In genomic region chr1:32808580-32808979, GRCh38 we compare ENCODE assay signal across 18 cellular contexts. TPM values are rescaled to one million over a fixed set of nuclear protein-coding genes. Genes with fewer than 3 reads are reported as not detected.
DNase-seq lines count a peak whose midpoint lies in the region; ATAC-seq, FAIRE-seq and TF ChIP-seq lines count a peak whose summit lies in the region.
"Had no signal": no experiment of that assay in that cellular context is flagged by ENCODE, and none has a peak within 500 bp of the region (broad histone marks: within the 10 kb centered on the region; RNA-seq: fewer than 3 reads in every experiment).

No MANE protein-coding gene starts in this region.

- H3K4me1 ChIP-seq in GM12878 (ENCODE audit: control insufficient read depth, insufficient read depth, low read length), result peaks cover 6% of the 10 kb centered on the region; the same call in 1 of the 2 replicates

- H3K36me3 ChIP-seq in GM12878 (ENCODE audit: control insufficient read depth in 2 of 2, insufficient read depth in 2 of 2, low read length in 1 of 2), result peaks cover 15 to 28% of the 10 kb centered on the region in 2 experiments

- no peak overlapping the region for H2AFZ ChIP-seq in GM12878 (ENCODE audit: control insufficient read depth, low read depth, low read length)

- no peaks in the 10 kb centered on the region for H3K27me3 ChIP-seq in GM12878 (replicated peaks in 1 of 2; ENCODE audit: control insufficient read depth in 2 of 2, insufficient read depth in 2 of 2, low read length in 1 of 2)
- H3K27me3 ChIP-seq: BLaER1 treated with 17β-estradiol and CSF1 and Interleukin-3, amounts not matched to agents 10 nM and 100 nM had no signal

- POLR2A ChIA-PET in GM12878 (lab: Charles Lee), result no interaction called here

- H4K20me1 ChIP-seq in GM12878 (ENCODE audit: control insufficient read depth, insufficient read depth), result peaks cover 4% of the 10 kb centered on the region

- no peak for TF ChIP-seq RAD21 in GM12878 (IDR thresholded peaks at IDR 0.05; ENCODE audit: insufficient read depth, low read depth, low read length)

- no peak overlapping the region for H3K4me3 Mint-ChIP-seq in activated CD4-positive, alpha-beta T cell treated with anti-CD3 and anti-CD28 coated beads, Interleukin-2, amount 10 ng/mL, durations not matched to agents 24 days and 14 days
- H3K4me3 Mint-ChIP-seq in immature natural killer cell, result no peak overlapping the region
- H3K4me3 Mint-ChIP-seq in stimulated activated effector memory CD8-positive, alpha-beta T cell treated with anti-CD3 and anti-CD28 coated beads, Interleukin-12 subunit alpha, Interleukin-12 subunit beta, amount 100 ng/mL, for 72 hours, result no peak overlapping the region
- H3K4me3 Mint-ChIP-seq: B cell; CD8-positive, alpha-beta T cell; H9; IgD-negative memory B cell had no signal

- no peak for FAIRE-seq in GM12878 (lab: Jason Lieb, UNC)
- FAIRE-seq: G401.6, H1, HepG2 had no signal

- H3K79me2 ChIP-seq in GM12878 (ENCODE audit: control insufficient read depth, insufficient read depth, low read length), result peaks cover 34% of the 10 kb centered on the region

- H3K27ac ChIP-seq in GM12878 (ENCODE audit: control insufficient read depth, insufficient read depth), result no peak overlapping the region
- H3K27ac ChIP-seq: BLaER1 treated with 17β-estradiol and CSF1 and Interleukin-3, amounts not matched to agents 10 nM and 100 nM had no signal

- intact Hi-C loops in activated CD4-positive, alpha-beta T cell treated with anti-CD3 and anti-CD28 coated beads, Interleukin-2, amount 10 ng/mL, durations not matched to agents 24 days and 14 days (cut with micrococcal nuclease), result no loop called here
- intact Hi-C loops in GM12878 (cut with micrococcal nuclease; ENCODE audit: unreplicated experiment), result no loop called here

- H3K4me1 Mint-ChIP-seq in activated CD4-positive, alpha-beta T cell treated with anti-CD3 and anti-CD28 coated beads, Interleukin-2, amount 10 ng/mL, durations not matched to agents 24 days and 14 days, result peaks cover 35% of the 10 kb centered on the region
- H3K4me1 Mint-ChIP-seq in immature natural killer cell, result peaks cover 46 to 63% of the 10 kb centered on the region in 2 donors
- peaks cover 60% of the 10 kb centered on the region for H3K4me1 Mint-ChIP-seq in stimulated activated effector memory CD8-positive, alpha-beta T cell treated with anti-CD3 and anti-CD28 coated beads, Interleukin-12 subunit alpha, Interleukin-12 subunit beta, amount 100 ng/mL, for 72 hours

- H3K36me3 Mint-ChIP-seq in activated CD4-positive, alpha-beta T cell treated with anti-CD3 and anti-CD28 coated beads, Interleukin-2, amount 10 ng/mL, durations not matched to agents 24 days and 14 days (ENCODE audit: low read depth), result peaks cover 71% of the 10 kb centered on the region
- peaks cover 16 to 50% (median 22%) of the 10 kb centered on the region in 3 donors for H3K36me3 Mint-ChIP-seq in immature natural killer cell
- H3K36me3 Mint-ChIP-seq in stimulated activated effector memory CD8-positive, alpha-beta T cell treated with anti-CD3 and anti-CD28 coated beads, Interleukin-12 subunit alpha, Interleukin-12 subunit beta, amount 100 ng/mL, for 72 hours, result peaks cover 98% of the 10 kb centered on the region

- H3K4me3 ChIP-seq in GM12878, result no peak overlapping the region
- H3K4me3 ChIP-seq: BLaER1 treated with 17β-estradiol and CSF1 and Interleukin-3, amounts not matched to agents 10 nM and 100 nM had no signal

- H3K27ac Mint-ChIP-seq in activated CD4-positive, alpha-beta T cell treated with anti-CD3 and anti-CD28 coated beads, Interleukin-2, amount 10 ng/mL, durations not matched to agents 24 days and 14 days, result peak overlapping the region; percentile 2
- peak overlapping the region in 4 of 6 donors; percentile 23 to 67 (median 56) for H3K27ac Mint-ChIP-seq in immature natural killer cell
- H3K27ac Mint-ChIP-seq in stimulated activated effector memory CD8-positive, alpha-beta T cell treated with anti-CD3 and anti-CD28 coated beads, Interleukin-12 subunit alpha, Interleukin-12 subunit beta, amount 100 ng/mL, for 72 hours, result peak overlapping the region; percentile 63
- H3K27ac Mint-ChIP-seq: B cell; CD8-positive, alpha-beta T cell had no signal

- H3K27me3 Mint-ChIP-seq in activated CD4-positive, alpha-beta T cell treated with anti-CD3 and anti-CD28 coated beads, Interleukin-2, amount 10 ng/mL, durations not matched to agents 24 days and 14 days, result no peaks in the 10 kb centered on the region
- peaks cover 0 to 1% (median 0%) of the 10 kb centered on the region in 3 donors for H3K27me3 Mint-ChIP-seq in immature natural killer cell (ENCODE audit: low read depth in 3 of 3)
- H3K27me3 Mint-ChIP-seq: B cell, IgD-negative memory B cell had no signal

- SMC1A ChIA-PET in GM12878 (lab: Charles Lee; ENCODE audit: uncharacterized antibody, unreplicated experiment), result no interaction called here

- H3K9me3 Mint-ChIP-seq in activated CD4-positive, alpha-beta T cell treated with anti-CD3 and anti-CD28 coated beads, Interleukin-2, amount 10 ng/mL, durations not matched to agents 24 days and 14 days, result peaks cover 2% of the 10 kb centered on the region
- H3K9me3 Mint-ChIP-seq in immature natural killer cell, result no peaks in the 10 kb centered on the region
- H3K9me3 Mint-ChIP-seq in stimulated activated effector memory CD8-positive, alpha-beta T cell treated with anti-CD3 and anti-CD28 coated beads, Interleukin-12 subunit alpha, Interleukin-12 subunit beta, amount 100 ng/mL, for 72 hours, result no peaks in the 10 kb centered on the region
- H3K9me3 Mint-ChIP-seq: CD8-positive, alpha-beta T cell; IgD-negative memory B cell had no signal

- CTCF ChIA-PET in GM12878 (lab: Yijun Ruan, JAX), result no interaction called here

- BruUV-seq in GM12878 (replicated peaks; lab: Mats Ljungman, UMichigan), result no TSS peak

- no peak; the same call in 2 of the 3 replicates for ATAC-seq in GM12878
- no peak for ATAC-seq in stimulated activated effector memory CD8-positive, alpha-beta T cell treated with anti-CD3 and anti-CD28 coated beads, Interleukin-12 subunit alpha, Interleukin-12 subunit beta, amount 100 ng/mL, for 72 hours
- ATAC-seq: CD8-positive, alpha-beta T cell; HepG2 had no signal

- no peak for DNase-seq in activated CD4-positive, alpha-beta T cell treated with anti-CD3 and anti-CD28 coated beads, Interleukin-2, amount 10 ng/mL, durations not matched to agents 24 days and 14 days
- no peak for DNase-seq in activated CD4-positive, alpha-beta T cell treated with anti-CD3 and anti-CD28 coated beads for 4 hours
- DNase-seq in GM12878 (ENCODE audit: low read depth, low spot score) (no peak), immature natural killer cell (no peak), COLO829 (ENCODE audit: low spot score) (no peak), NCI-H2171 (lab: John Stamatoyannopoulos, UW) (no peak)
- no peak for DNase-seq in stimulated activated effector memory CD8-positive, alpha-beta T cell treated with anti-CD3 and anti-CD28 coated beads, Interleukin-12 subunit alpha, Interleukin-12 subunit beta, amount 100 ng/mL, for 72 hours (ENCODE audit: low spot score in 2 of 2)
- no peak for DNase-seq in stimulated activated naive CD4-positive, alpha-beta T cell (lab: John Stamatoyannopoulos, UW)
- DNase-seq: 8988T; CD8-positive, alpha-beta T cell; COR-L47; H9 had no signal

- TF ChIP-seq EP300 in GM12878 (IDR thresholded peaks at IDR 0.05; ENCODE audit: borderline replicate concordance in 1 of 2, control insufficient read depth in 1 of 2, low read depth in 2 of 2, low read length in 2 of 2), result no peak

- H3K4me2 ChIP-seq in GM12878 (ENCODE audit: control insufficient read depth, insufficient read depth), result no peak overlapping the region
- H3K4me2 ChIP-seq: BLaER1 treated with 17β-estradiol and CSF1 and Interleukin-3, amounts not matched to agents 10 nM and 100 nM had no signal

- RAD21 ChIA-PET in GM12878 (lab: Charles Lee; ENCODE audit: unreplicated experiment), result no interaction called here

- H3K9me3 ChIP-seq in GM12878 (replicated peaks; ENCODE audit: control insufficient read depth, insufficient read depth, low read length), result no peaks in the 10 kb centered on the region; the same call in 2 of the 3 replicates

- no peak overlapping the region for H3K9ac ChIP-seq in GM12878 (ENCODE audit: control insufficient read depth, insufficient read depth, low read length)
- H3K9ac ChIP-seq: BLaER1 treated with 17β-estradiol and CSF1 and Interleukin-3, amounts not matched to agents 10 nM and 100 nM had no signal

- WGBS in GM12878 (ENCODE audit: insufficient coverage, insufficient replicate concordance, low lambda C conversion rate, missing lambda C conversion rate), result 46% methylated on average over 4 of the region's 4 CpGs

- in situ Hi-C loops in GM12878 (cut with MboI), result no loop called here

- no peak for TF ChIP-seq CTCF in GM12878 (IDR thresholded peaks at IDR 0.05 in 2 of 3, conservative IDR thresholded peaks at IDR 0.05 in 1 of 3; ENCODE audit: control insufficient read depth in 2 of 3, extremely low read depth in 1 of 3, insufficient read depth in 1 of 3, low read depth in 3 of 3, low read length in 3 of 3)

- TF ChIP-seq POLR2A in GM12878 (IDR thresholded peaks at IDR 0.05; ENCODE audit: low read depth, low read length), result no peak

RNA-seq across cellular contexts. Expression of gene YARS1, which starts 8.6 kb away (rescaled TPM):
- total RNA-seq in activated CD4-positive, alpha-beta T cell treated with anti-CD3 and anti-CD28 coated beads, Interleukin-2, amount 10 ng/mL, durations not matched to agents 24 days and 14 days, result 206 and 214 TPM in 2 replicates
- total RNA-seq in GM12878 (2013; cell fraction: nucleolus; rRNA removed), result 140 and 147 TPM in 2 replicates
- total RNA-seq in GM12878 (2014; rRNA removed) (169 and 170 TPM in 2 replicates), GM12878 (2014; rRNA removed; fragmentation: Illumina TruSeq; extraction: Trizol) (113 TPM in 2 replicates), GM12878 (2021) (158 and 159 TPM in 2 replicates)
- polyA plus RNA-seq in GM12878 (2011; ENCODE audit: low read depth), result 150 TPM
- polyA plus RNA-seq in GM12878 (2011; rRNA removed) (82.0 and 85.6 TPM in 2 replicates), GM12878 (2014; fragmentation: Illumina TruSeq; extraction: Trizol) (179 and 220 TPM in 2 replicates), GM12878 (2014; fragmentation: Nextera tagmentation; extraction: Ambion mirVana) (10 to 100 TPM; 39.9 to 66.4 TPM), GM12878 (2014; rRNA removed) (112 and 129 TPM in 2 replicates), GM12878 (2016; fragmentation: Nextera tagmentation; extraction: Ambion mirVana) (100 to 1,000 TPM; 193 to 202 TPM), immature natural killer cell (100 to 1,000 TPM; 103 to 168 (median 129) TPM)
- polyA plus RNA-seq in GM12878 (2011; cell fraction: cytosol; rRNA removed), result 64.5 and 86.8 TPM in 2 replicates
- polyA plus RNA-seq in GM12878 (2011; cell fraction: nucleus; rRNA removed), result 113 and 117 TPM in 2 replicates
- polyA plus RNA-seq in GM12878 (2012), result 119 and 138 TPM in 2 replicates
- 92.7 and 110 TPM in 2 replicates for polyA minus RNA-seq in GM12878 (2011; rRNA and poly(A)+ RNA removed)
- polyA minus RNA-seq in GM12878 (2011; cell fraction: cytosol; rRNA and poly(A)+ RNA removed), result 45.7 and 53.5 TPM in 2 replicates
- 34.2 and 41.5 TPM in 2 replicates for polyA minus RNA-seq in GM12878 (2011; cell fraction: nucleus; rRNA and poly(A)+ RNA removed)

RNA-seq across cellular contexts. Expression of gene S100PBP, which starts 8.9 kb away (rescaled TPM):
- 43.8 and 46.9 TPM in 2 replicates for total RNA-seq in activated CD4-positive, alpha-beta T cell treated with anti-CD3 and anti-CD28 coated beads, Interleukin-2, amount 10 ng/mL, durations not matched to agents 24 days and 14 days
- total RNA-seq in GM12878 (2013; cell fraction: nucleolus; rRNA removed), result 576 and 594 TPM in 2 replicates
- total RNA-seq in GM12878 (2014; rRNA removed), result 40.7 and 49.1 TPM in 2 replicates
- 50.5 and 59.0 TPM in 2 replicates for total RNA-seq in GM12878 (2014; rRNA removed; fragmentation: Illumina TruSeq; extraction: Trizol)
- 55.7 and 56.5 TPM in 2 replicates for total RNA-seq in GM12878 (2021)
- polyA plus RNA-seq in GM12878 (2011; ENCODE audit: low read depth), result 19.4 TPM
- polyA plus RNA-seq in GM12878 (2011; rRNA removed), result 98.3 and 138 TPM in 2 replicates
- polyA plus RNA-seq in GM12878 (2011; cell fraction: cytosol; rRNA removed), result 38.8 and 40.0 TPM in 2 replicates
- polyA plus RNA-seq in GM12878 (2011; cell fraction: nucleus; rRNA removed), result 99.7 and 103 TPM in 2 replicates
- polyA plus RNA-seq in GM12878 (2012), result 25.9 and 33.0 TPM in 2 replicates
- polyA plus RNA-seq in GM12878 (2014; fragmentation: Illumina TruSeq; extraction: Trizol), result 40.4 and 51.5 TPM in 2 replicates
- polyA plus RNA-seq in GM12878 (2014; fragmentation: Nextera tagmentation; extraction: Ambion mirVana), result 10 to 100 TPM; 17.0 to 19.1 TPM
- polyA plus RNA-seq in GM12878 (2014; rRNA removed), result 38.3 and 45.2 TPM in 2 replicates
- polyA plus RNA-seq in GM12878 (2016; fragmentation: Nextera tagmentation; extraction: Ambion mirVana), result 10 to 100 TPM; 34.6 to 38.8 TPM
- 70.4 and 80.5 TPM in 2 replicates for polyA minus RNA-seq in GM12878 (2011; rRNA and poly(A)+ RNA removed)
- 21.6 and 38.6 TPM in 2 replicates for polyA minus RNA-seq in GM12878 (2011; cell fraction: cytosol; rRNA and poly(A)+ RNA removed)
- 43.3 and 65.3 TPM in 2 replicates for polyA minus RNA-seq in GM12878 (2011; cell fraction: nucleus; rRNA and poly(A)+ RNA removed)
- polyA plus RNA-seq in immature natural killer cell, result 10 to 100 TPM in 2 of 3 donors, 1 to 10 TPM in 1; 9.9 to 21.4 (median 15.8) TPM

Comparison
In these comparisons a context has a peak if more than half of its experiments do, and no peak if none do; other contexts are left out.
1. H3K27ac Mint-ChIP-seq: peak in every context shown above with its lines; median percentile 63 in stimulated activated effector memory CD8-positive, alpha-beta T cell treated with anti-CD3 and anti-CD28 coated beads, Interleukin-12 subunit alpha, Interleukin-12 subunit beta, amount 100 ng/mL, for 72 hours; 56 in immature natural killer cell; 2 in activated CD4-positive, alpha-beta T cell treated with anti-CD3 and anti-CD28 coated beads, Interleukin-2, amount 10 ng/mL, durations not matched to agents 24 days and 14 days.